ENCODE assay signal across 21 cellular contexts in the genomic region with DNA sequence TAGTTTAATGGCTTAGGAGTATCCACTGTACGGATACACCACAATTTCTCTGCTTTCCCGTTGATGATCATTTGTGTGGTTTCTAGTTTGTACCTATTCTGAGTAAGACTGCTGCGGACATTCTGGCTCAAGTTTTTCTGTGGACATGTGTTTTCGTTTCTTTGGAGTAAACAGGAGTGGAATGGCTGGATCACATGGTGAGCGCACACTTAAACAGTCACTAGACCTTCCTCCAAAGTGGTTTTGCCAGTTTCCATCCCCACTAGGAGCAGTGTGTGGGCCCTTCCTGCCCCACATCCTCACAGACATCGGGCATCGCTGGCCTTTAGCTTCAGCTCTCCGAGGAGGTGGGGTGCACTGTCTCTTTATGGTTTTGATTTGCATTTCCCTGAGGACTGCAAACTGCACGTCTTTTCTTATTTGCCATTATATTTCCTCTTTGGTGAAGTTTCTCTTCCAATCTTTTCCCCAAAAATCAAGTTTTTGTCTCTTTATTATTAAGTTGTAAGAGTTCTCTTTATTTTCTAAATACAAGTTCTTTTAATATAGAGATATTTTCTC.
A peak's percentile ranks its signal among the peaks of the same experiment; 100 is the strongest.
DNase-seq lines count a peak whose midpoint lies in the region; ATAC-seq and TF ChIP-seq lines count a peak whose summit lies in the region.
"Had no signal": no experiment of that assay in that cellular context is flagged by ENCODE, and none has a peak within 500 bp of the region (broad histone marks: within the 10 kb centered on the region; RNA-seq: fewer than 3 reads in every experiment).

No MANE protein-coding gene starts in this region.

- no peak for TF ChIP-seq CTCF in SK-N-SH (IDR thresholded peaks at IDR 0.05)
- no peak for TF ChIP-seq CTCF in VCaP (conservative IDR thresholded peaks at IDR 0.05)
- TF ChIP-seq CTCF in type B pancreatic cell (conservative IDR thresholded peaks at IDR 0.05) = no peak
- TF ChIP-seq CTCF in tibial artery (IDR thresholded peaks at IDR 0.05) = no peak

- H3K27me3 Mint-ChIP-seq in memory B cell = no peaks in the 10 kb centered on the region
- no peaks in the 10 kb centered on the region for H3K27me3 Mint-ChIP-seq in type B pancreatic cell

- no peak overlapping the region for H3K9ac ChIP-seq in SK-N-SH

- intact Hi-C loops in tibial artery (cut with DNase I; ENCODE audit: low total_unique reads) = no loop called here

- POLR2A ChIA-PET in SK-N-SH (lab: Yijun Ruan, JAX) = no interaction called here

- H3K27me3 ChIP-seq in SK-N-SH (ENCODE audit: insufficient read depth) (no peaks in the 10 kb centered on the region), tibial artery (no peaks in the 10 kb centered on the region)
- H3K27me3 ChIP-seq: brain microvascular endothelial cell, foreskin keratinocyte had no signal

- H3K36me3 Mint-ChIP-seq in memory B cell (peaks cover 24% of the 10 kb centered on the region), type B pancreatic cell (peaks cover 41% of the 10 kb centered on the region)

- peak overlapping the region in 1 of 2 experiments; percentile 54; a peak in 1 of 4 replicates for H3K27ac ChIP-seq in SK-N-SH (ENCODE audit: low read depth in 2 of 2, low read length in 1 of 2)
- H3K27ac ChIP-seq in VCaP = peak overlapping the region; percentile 36
- H3K27ac ChIP-seq in tibial artery = peak overlapping the region in 1 of 2 donors; percentile 85
- H3K27ac ChIP-seq: foreskin keratinocyte had no signal

- H2AFZ ChIP-seq in SK-N-SH (ENCODE audit: low read depth) = no peak overlapping the region

- H3K4me2 ChIP-seq in SK-N-SH = no peak overlapping the region

- H3F3A ChIP-seq in SK-N-SH (replicated peaks; ENCODE audit: insufficient read depth) = peaks cover 20% of the 10 kb centered on the region

- ATAC-seq in SK-N-SH treated with all-trans-retinoic acid at 6 μM for 48 hours = peak; percentile 9; the same call in 1 of the 3 replicates
- ATAC-seq in memory B cell (ENCODE audit: low read depth) = no peak
- ATAC-seq: activated CD4-positive, CD25-positive, alpha-beta regulatory T cell treated with anti-CD3 and anti-CD28 coated beads, Interleukin-2, amount 50 U/mL, for 24 hours had no signal

- peaks cover 17% of the 10 kb centered on the region for H3K4me1 Mint-ChIP-seq in memory B cell
- H3K4me1 Mint-ChIP-seq in type B pancreatic cell (ENCODE audit: unreplicated experiment) = peaks cover 38% of the 10 kb centered on the region

- no peak for TF ChIP-seq RAD21 in SK-N-SH (IDR thresholded peaks at IDR 0.05; ENCODE audit: low read length)

- WGBS in SK-N-SH (ENCODE audit: low lambda C conversion rate) = 96% methylated on average over 9 of the region's 9 CpGs

- H3K9me2 ChIP-seq in SK-N-SH = no peaks in the 10 kb centered on the region

- H3K36me3 ChIP-seq in SK-N-SH (replicated peaks in 1 of 2; ENCODE audit: control insufficient read depth in 1 of 2, insufficient read depth in 2 of 2, low read length in 1 of 2) (peaks cover 8 to 12% of the 10 kb centered on the region in 2 experiments), tibial artery (no peaks in the 10 kb centered on the region)

- H3K4me1 ChIP-seq in SK-N-SH (ENCODE audit: control insufficient read depth in 1 of 2, insufficient read depth in 2 of 2, low read depth in 1 of 2, low read length in 1 of 2) (peaks cover 3 to 8% of the 10 kb centered on the region in 2 experiments; a peak in 2 of 4 replicates), tibial artery (peaks cover 0 to 49% (median 29%) of the 10 kb centered on the region in 4 donors)
- H3K4me1 ChIP-seq: Caco-2 had no signal

- H3K4me3 Mint-ChIP-seq in memory B cell (no peak overlapping the region), type B pancreatic cell (no peak overlapping the region)

- DNase-seq in SK-N-SH (no peak), memory B cell (ENCODE audit: low spot score in 2 of 2) (no peak), type B pancreatic cell (ENCODE audit: extremely low spot score, unreplicated experiment) (no peak), D341Med (ENCODE audit: low spot score) (no peak), tibial artery (no peak)
- DNase-seq in stimulated activated CD4-positive, alpha-beta T cell treated with anti-CD3 and anti-CD28 coated beads, Interleukin-2, amount 100 ng/mL, for 48 hours = no peak
- DNase-seq: activated CD8-positive, alpha-beta memory T cell treated with anti-CD3 and anti-CD28 coated beads, Interleukin-2, amount 50 U/mL, for 4 hours; activated naive CD4-positive, alpha-beta T cell; brain microvascular endothelial cell; effector CD4-positive, alpha-beta T cell; foreskin keratinocyte; KG1; mesendoderm; NCI-H1694; NCI-H69; nucleus accumbens; small intestine had no signal

- peak overlapping the region; percentile 12 for H3K27ac Mint-ChIP-seq in memory B cell
- peak overlapping the region; percentile 24 for H3K27ac Mint-ChIP-seq in type B pancreatic cell

- CTCF ChIA-PET in SK-N-SH (lab: Yijun Ruan, JAX) = no interaction called here

- TF ChIP-seq EP300 in SK-N-SH (IDR thresholded peaks at IDR 0.05; ENCODE audit: borderline replicate concordance in 1 of 2, low read depth in 1 of 2, low read length in 1 of 2) = no peak

- H4K20me1 ChIP-seq in SK-N-SH (ENCODE audit: insufficient read depth) = no peaks in the 10 kb centered on the region

- H3K9me3 ChIP-seq in SK-N-SH = no peaks in the 10 kb centered on the region
- H3K9me3 ChIP-seq in tibial artery = no peaks in the 10 kb centered on the region
- H3K9me3 ChIP-seq: Caco-2 had no signal

- H3K9me3 Mint-ChIP-seq in memory B cell = no peaks in the 10 kb centered on the region
- peaks cover 20% of the 10 kb centered on the region for H3K9me3 Mint-ChIP-seq in type B pancreatic cell

- H3K79me2 ChIP-seq in SK-N-SH (ENCODE audit: insufficient read depth) = peaks cover 5% of the 10 kb centered on the region; the same call in 1 of the 2 replicates

- no peak overlapping the region for H3K4me3 ChIP-seq in SK-N-SH (ENCODE audit: low read depth in 2 of 2, low read length in 1 of 2)
- H3K4me3 ChIP-seq in tibial artery = no peak overlapping the region

TF ChIP-seq in SK-N-SH treated with all-trans-retinoic acid at 6 μM for 48 hours, 23 proteins besides CTCF, POLR2A, EP300 and RAD21:
- no peak for TF ChIP-seq RARB (CRISPR knock-in tag; IDR thresholded peaks at IDR 0.05)
- no peak for TF ChIP-seq TOX (CRISPR knock-in tag; IDR thresholded peaks at IDR 0.05; ENCODE audit: borderline replicate concordance)
- TF ChIP-seq PPARA (CRISPR knock-in tag; IDR thresholded peaks at IDR 0.05; ENCODE audit: borderline replicate concordance) = no peak
- TF ChIP-seq, protein P1, sequence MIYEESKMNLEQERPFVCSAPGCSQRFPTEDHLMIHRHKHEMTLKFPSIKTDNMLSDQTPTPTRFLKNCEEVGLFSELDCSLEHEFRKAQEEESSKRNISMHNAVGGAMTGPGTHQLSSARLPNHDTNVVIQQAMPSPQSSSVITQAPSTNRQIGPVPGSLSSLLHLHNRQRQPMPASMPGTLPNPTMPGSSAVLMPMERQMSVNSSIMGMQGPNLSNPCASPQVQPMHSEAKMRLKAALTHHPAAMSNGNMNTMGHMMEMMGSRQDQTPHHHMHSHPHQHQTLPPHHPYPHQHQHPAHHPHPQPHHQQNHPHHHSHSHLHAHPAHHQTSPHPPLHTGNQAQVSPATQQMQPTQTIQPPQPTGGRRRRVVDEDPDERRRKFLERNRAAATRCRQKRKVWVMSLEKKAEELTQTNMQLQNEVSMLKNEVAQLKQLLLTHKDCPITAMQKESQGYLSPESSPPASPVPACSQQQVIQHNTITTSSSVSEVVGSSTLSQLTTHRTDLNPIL (CRISPR knock-in tag; IDR thresholded peaks at IDR 0.05; ENCODE audit: low read depth) = no peak
- TF ChIP-seq ESRRG (CRISPR knock-in tag; IDR thresholded peaks at IDR 0.05) = no peak
- no peak for TF ChIP-seq ZFP3 (CRISPR knock-in tag; IDR thresholded peaks at IDR 0.05)
- TF ChIP-seq ZC3H10 (CRISPR knock-in tag; IDR thresholded peaks at IDR 0.05) = no peak
- no peak for TF ChIP-seq ARNTL (CRISPR knock-in tag; IDR thresholded peaks at IDR 0.05; ENCODE audit: borderline replicate concordance, low read depth)

TF ChIP-seq in SK-N-SH, 30 proteins besides CTCF, POLR2A, EP300 and RAD21 (continues in another document):
- TF ChIP-seq FOSL2 (IDR thresholded peaks at IDR 0.05; ENCODE audit: borderline replicate concordance, low read depth) = no peak
- TF ChIP-seq FOXM1 (IDR thresholded peaks at IDR 0.05; ENCODE audit: low read depth) = no peak
- no peak for TF ChIP-seq MEF2A (IDR thresholded peaks at IDR 0.05; ENCODE audit: borderline replicate concordance, low read depth)
- TF ChIP-seq MXI1 (IDR thresholded peaks at IDR 0.05; ENCODE audit: low read depth, low read length) = no peak
- TF ChIP-seq SIN3A (IDR thresholded peaks at IDR 0.05; ENCODE audit: borderline replicate concordance, low read depth, low read length) = no peak
- no peak for TF ChIP-seq TEAD4 (IDR thresholded peaks at IDR 0.05; ENCODE audit: borderline replicate concordance, insufficient read depth)
- TF ChIP-seq, protein P2, sequence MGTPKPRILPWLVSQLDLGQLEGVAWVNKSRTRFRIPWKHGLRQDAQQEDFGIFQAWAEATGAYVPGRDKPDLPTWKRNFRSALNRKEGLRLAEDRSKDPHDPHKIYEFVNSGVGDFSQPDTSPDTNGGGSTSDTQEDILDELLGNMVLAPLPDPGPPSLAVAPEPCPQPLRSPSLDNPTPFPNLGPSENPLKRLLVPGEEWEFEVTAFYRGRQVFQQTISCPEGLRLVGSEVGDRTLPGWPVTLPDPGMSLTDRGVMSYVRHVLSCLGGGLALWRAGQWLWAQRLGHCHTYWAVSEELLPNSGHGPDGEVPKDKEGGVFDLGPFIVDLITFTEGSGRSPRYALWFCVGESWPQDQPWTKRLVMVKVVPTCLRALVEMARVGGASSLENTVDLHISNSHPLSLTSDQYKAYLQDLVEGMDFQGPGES (IDR thresholded peaks at IDR 0.05; ENCODE audit: low read depth, low read length) = no peak
- no peak for TF ChIP-seq EZH2phosphoT487 (IDR thresholded peaks at IDR 0.05; ENCODE audit: borderline replicate concordance, low read depth)
- TF ChIP-seq GATA2 (CRISPR knock-in tag; IDR thresholded peaks at IDR 0.05) = no peak
- TF ChIP-seq, protein P3, sequence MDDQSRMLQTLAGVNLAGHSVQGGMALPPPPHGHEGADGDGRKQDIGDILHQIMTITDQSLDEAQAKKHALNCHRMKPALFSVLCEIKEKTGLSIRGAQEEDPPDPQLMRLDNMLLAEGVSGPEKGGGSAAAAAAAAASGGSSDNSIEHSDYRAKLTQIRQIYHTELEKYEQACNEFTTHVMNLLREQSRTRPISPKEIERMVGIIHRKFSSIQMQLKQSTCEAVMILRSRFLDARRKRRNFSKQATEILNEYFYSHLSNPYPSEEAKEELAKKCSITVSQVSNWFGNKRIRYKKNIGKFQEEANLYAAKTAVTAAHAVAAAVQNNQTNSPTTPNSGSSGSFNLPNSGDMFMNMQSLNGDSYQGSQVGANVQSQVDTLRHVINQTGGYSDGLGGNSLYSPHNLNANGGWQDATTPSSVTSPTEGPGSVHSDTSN (IDR thresholded peaks at IDR 0.05) = no peak
- TF ChIP-seq, protein P4, sequence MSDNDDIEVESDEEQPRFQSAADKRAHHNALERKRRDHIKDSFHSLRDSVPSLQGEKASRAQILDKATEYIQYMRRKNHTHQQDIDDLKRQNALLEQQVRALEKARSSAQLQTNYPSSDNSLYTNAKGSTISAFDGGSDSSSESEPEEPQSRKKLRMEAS (IDR thresholded peaks at IDR 0.05; ENCODE audit: low read depth) = no peak
- no peak for TF ChIP-seq YY1 (IDR thresholded peaks at IDR 0.05; ENCODE audit: low read depth)
